In the genomic region with DNA sequence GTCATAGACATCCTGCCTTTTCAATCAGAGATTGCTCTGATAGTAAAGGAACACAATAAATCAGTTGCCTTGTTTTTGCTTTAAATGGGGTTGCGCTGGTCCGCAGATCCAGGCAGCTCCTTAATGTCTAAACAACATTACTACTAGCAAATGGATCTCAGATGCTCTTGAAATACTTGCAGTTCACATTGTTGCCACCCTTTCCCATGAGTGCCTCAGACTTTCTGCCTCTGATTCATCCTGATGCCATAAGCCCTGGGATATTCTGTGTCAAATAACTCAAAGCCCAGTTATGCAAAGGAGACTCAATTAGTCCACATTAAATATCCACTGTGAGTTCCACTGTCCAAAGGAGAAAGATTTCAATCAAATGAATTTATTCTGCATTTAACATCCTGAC, we compare ENCODE assay signal across 19 cellular contexts.
A peak's percentile ranks its signal among the peaks of the same experiment; 100 is the strongest.
DNase-seq lines count a peak whose midpoint lies in the region; ATAC-seq and TF ChIP-seq lines count a peak whose summit lies in the region.
"Had no signal": no experiment of that assay in that cellular context is flagged by ENCODE, and none has a peak within 500 bp of the region (broad histone marks: within the 10 kb centered on the region; RNA-seq: fewer than 3 reads in every experiment).

No MANE protein-coding gene starts in this region.

- DNase-seq in DMS53 (lab: John Stamatoyannopoulos, UW) (peak; percentile 6), DMS53 treated with DMSO at 0.1 percent for 48 hours (lab: John Stamatoyannopoulos, UW; ENCODE audit: unreplicated experiment) (no peak), RWPE2 (ENCODE audit: low spot score) (no peak), fibroblast of gingiva (ENCODE audit: low read depth) (peak; percentile 70), stromal cell of bone marrow (ENCODE audit: low read depth) (peak; percentile 25), neuronal stem cell (ENCODE audit: low spot score) (no peak)
- no peak for DNase-seq in activated CD4-positive, alpha-beta T cell treated with anti-CD3 and anti-CD28 coated beads, Interleukin-2, amount 50 U/mL, for 1 hour
- no peak for DNase-seq in activated CD4-positive, alpha-beta T cell treated with anti-CD3 and anti-CD28 coated beads, Interleukin-2, amount 10 ng/mL, durations not matched to agents 24 days and 14 days
- DNase-seq: 8988T; activated CD4-positive, alpha-beta T cell treated with anti-CD3 and anti-CD28 coated beads for 48 hours; activated T-cell treated with anti-CD3 and anti-CD28 coated beads, Interleukin-2, amount 50 U/mL, for 4 hours; NCI-H1930; NCI-H69; sigmoid colon; T-helper 9 cell; upper lobe of left lung had no signal

- H3K27ac Mint-ChIP-seq in activated CD4-positive, alpha-beta T cell treated with anti-CD3 and anti-CD28 coated beads, Interleukin-2, amount 10 ng/mL, durations not matched to agents 24 days and 14 days: no peak overlapping the region
- H3K27ac Mint-ChIP-seq: stimulated activated memory B cell treated with anti-CD40 and anti-IgM and Interleukin-4, amounts not matched to agents 10 μg/mL and 1 μg/mL and 100 μg/mL, for 72 hours had no signal

- H3K4me3 Mint-ChIP-seq in activated CD4-positive, alpha-beta T cell treated with anti-CD3 and anti-CD28 coated beads, Interleukin-2, amount 10 ng/mL, durations not matched to agents 24 days and 14 days: no peak overlapping the region
- H3K4me3 Mint-ChIP-seq: activated T-cell treated with anti-CD3 and anti-CD28 coated beads, Interleukin-2, amount 50 U/mL, for 4 hours; stimulated activated memory B cell treated with anti-CD40 and anti-IgM and Interleukin-4, amounts not matched to agents 10 μg/mL and 1 μg/mL and 100 μg/mL, for 72 hours had no signal

- no peaks in the 10 kb centered on the region for H3K27me3 ChIP-seq in RWPE2 (ENCODE audit: insufficient read depth, poor library complexity, severe bottlenecking)
- H3K27me3 ChIP-seq in neuronal stem cell (ENCODE audit: control insufficient read depth in 3 of 3, insufficient read depth in 3 of 3, low read depth in 1 of 3, low read length in 3 of 3): no peaks in the 10 kb centered on the region
- H3K27me3 ChIP-seq: neutrophil, sigmoid colon, upper lobe of left lung had no signal

- intact Hi-C loops in activated CD4-positive, alpha-beta T cell treated with anti-CD3 and anti-CD28 coated beads, Interleukin-2, amount 10 ng/mL, durations not matched to agents 24 days and 14 days (cut with micrococcal nuclease): no loop called here

- H3K23ac ChIP-seq in neuronal stem cell (ENCODE audit: low read depth, low read length, poor library complexity): no peak overlapping the region

- no peak overlapping the region for H3K4ac ChIP-seq in neuronal stem cell (ENCODE audit: low read length)

- no peak overlapping the region for H4K8ac ChIP-seq in neuronal stem cell (ENCODE audit: low read depth, low read length)

- no peak overlapping the region for H2AFZ ChIP-seq in neuronal stem cell (ENCODE audit: low read length)

- H3K4me1 ChIP-seq in RWPE2 (ENCODE audit: insufficient read depth, poor library complexity, severe bottlenecking): no peaks in the 10 kb centered on the region
- peaks cover 0 to 8% of the 10 kb centered on the region in 2 donors for H3K4me1 ChIP-seq in neuronal stem cell (ENCODE audit: control insufficient read depth in 2 of 2, insufficient read depth in 1 of 2, low read depth in 1 of 2, low read length in 2 of 2)
- H3K4me1 ChIP-seq: sigmoid colon, upper lobe of left lung had no signal

- no peak overlapping the region for H3K4me3 ChIP-seq in RWPE2 (ENCODE audit: severe bottlenecking)
- H3K4me3 ChIP-seq in neuronal stem cell (ENCODE audit: low read length in 2 of 2): no peak overlapping the region
- H3K4me3 ChIP-seq: sigmoid colon, upper lobe of left lung had no signal

- H2BK5ac ChIP-seq in neuronal stem cell (ENCODE audit: low read length): no peak overlapping the region

- WGBS in neuronal stem cell (ENCODE audit: extremely low coverage in 2 of 2, insufficient read length in 2 of 2, insufficient replicate concordance in 1 of 2), 2 donors: no CpG with 5 or more reads among the region's 2 CpGs

- H3K4me2 ChIP-seq in neuronal stem cell (ENCODE audit: insufficient read depth, low read length, poor library complexity, severe bottlenecking): no peak overlapping the region

- no peaks in the 10 kb centered on the region for H3K9me3 ChIP-seq in RWPE2 (ENCODE audit: severe bottlenecking)
- peaks cover 0 to 7% of the 10 kb centered on the region in 2 donors for H3K9me3 ChIP-seq in neuronal stem cell (replicated peaks in 1 of 2; ENCODE audit: control insufficient read depth in 2 of 2, insufficient read depth in 1 of 2, low read depth in 1 of 2, low read length in 2 of 2)
- H3K9me3 ChIP-seq: neutrophil, sigmoid colon, upper lobe of left lung had no signal

- H4K91ac ChIP-seq in neuronal stem cell (ENCODE audit: low read depth, low read length, poor library complexity): no peak overlapping the region

- H3K9me3 Mint-ChIP-seq in activated CD4-positive, alpha-beta T cell treated with anti-CD3 and anti-CD28 coated beads, Interleukin-2, amount 10 ng/mL, durations not matched to agents 24 days and 14 days: peaks cover under 1% of the 10 kb centered on the region
- H3K9me3 Mint-ChIP-seq: activated T-cell treated with anti-CD3 and anti-CD28 coated beads, Interleukin-2, amount 50 U/mL, for 4 hours; stimulated activated memory B cell treated with anti-CD40 and anti-IgM and Interleukin-4, amounts not matched to agents 10 μg/mL and 1 μg/mL and 100 μg/mL, for 72 hours had no signal

- ATAC-seq in RWPE2 (ENCODE audit: low read depth): peak; percentile 56; the same call in 2 of the 3 replicates
- ATAC-seq: Right ventricle myocardium inferior had no signal

- no peak overlapping the region for H2AK5ac ChIP-seq in neuronal stem cell (ENCODE audit: low read depth, low read length)

- H3K9ac ChIP-seq in neuronal stem cell (ENCODE audit: low read depth, low read length, poor library complexity): no peak overlapping the region

- H2BK120ac ChIP-seq in neuronal stem cell (ENCODE audit: low read depth, low read length): no peak overlapping the region

- TF ChIP-seq CTCF in RWPE2 (IDR thresholded peaks at IDR 0.05; ENCODE audit: poor library complexity, severe bottlenecking): no peak

- H2BK15ac ChIP-seq in neuronal stem cell (ENCODE audit: low read length): no peak overlapping the region

- peaks cover 14% of the 10 kb centered on the region for H3K4me1 Mint-ChIP-seq in activated CD4-positive, alpha-beta T cell treated with anti-CD3 and anti-CD28 coated beads, Interleukin-2, amount 10 ng/mL, durations not matched to agents 24 days and 14 days

- no peaks in the 10 kb centered on the region for H3K27me3 Mint-ChIP-seq in activated CD4-positive, alpha-beta T cell treated with anti-CD3 and anti-CD28 coated beads, Interleukin-2, amount 10 ng/mL, durations not matched to agents 24 days and 14 days
- H3K27me3 Mint-ChIP-seq: stimulated activated memory B cell treated with anti-CD40 and anti-IgM and Interleukin-4, amounts not matched to agents 10 μg/mL and 1 μg/mL and 100 μg/mL, for 72 hours had no signal

- no peaks in the 10 kb centered on the region for H3K36me3 ChIP-seq in RWPE2 (ENCODE audit: low read depth)
- H3K36me3 ChIP-seq in neuronal stem cell (replicated peaks in 1 of 2; ENCODE audit: control insufficient read depth in 2 of 2, insufficient read depth in 2 of 2, low read length in 2 of 2): peaks cover 7 to 55% of the 10 kb centered on the region in 2 donors
- H3K36me3 ChIP-seq: neutrophil, sigmoid colon, upper lobe of left lung had no signal

- no peak overlapping the region for H3K14ac ChIP-seq in neuronal stem cell (ENCODE audit: low read length)

- H3K27ac ChIP-seq in RWPE2 (ENCODE audit: poor library complexity, severe bottlenecking) (no peak overlapping the region), neuronal stem cell (replicated peaks; ENCODE audit: low read length) (no peak overlapping the region)
- H3K27ac ChIP-seq: neutrophil, sigmoid colon, upper lobe of left lung had no signal

- no peaks in the 10 kb centered on the region for H3K79me1 ChIP-seq in neuronal stem cell (ENCODE audit: low read depth, low read length)

- H2BK12ac ChIP-seq in neuronal stem cell (ENCODE audit: low read length): no peak overlapping the region

- no peak overlapping the region for H3K18ac ChIP-seq in neuronal stem cell (ENCODE audit: low read length)

- no peaks in the 10 kb centered on the region for H3K36me3 Mint-ChIP-seq in activated CD4-positive, alpha-beta T cell treated with anti-CD3 and anti-CD28 coated beads, Interleukin-2, amount 10 ng/mL, durations not matched to agents 24 days and 14 days (ENCODE audit: low read depth)
- H3K36me3 Mint-ChIP-seq: stimulated activated memory B cell treated with anti-CD40 and anti-IgM and Interleukin-4, amounts not matched to agents 10 μg/mL and 1 μg/mL and 100 μg/mL, for 72 hours had no signal

Comparison
In these comparisons a context has a peak if more than half of its experiments do, and no peak if none do; other contexts are left out.
1. DNase-seq: peak in DMS53 (single experiment), fibroblast of gingiva (single experiment) and stromal cell of bone marrow (single experiment); none in DMS53 treated with DMSO at 0.1 percent for 48 hours (single experiment), RWPE2 (single experiment), activated CD4-positive, alpha-beta T cell treated with anti-CD3 and anti-CD28 coated beads, Interleukin-2, amount 50 U/mL, for 1 hour (single experiment), neuronal stem cell (single experiment) and activated CD4-positive, alpha-beta T cell treated with anti-CD3 and anti-CD28 coated beads, Interleukin-2, amount 10 ng/mL, durations not matched to agents 24 days and 14 days (single experiment).